ENCODE assay signal across 9 cellular contexts in genomic region chr11:116787436-116787785, GRCh38. TPM values are rescaled to one million over a fixed set of nuclear protein-coding genes. Genes with fewer than 3 reads are reported as not detected.
DNase-seq lines count a peak whose midpoint lies in the region; ATAC-seq and TF ChIP-seq lines count a peak whose summit lies in the region.
"Had no signal": no experiment of that assay in that cellular context is flagged by ENCODE, and none has a peak within 500 bp of the region (broad histone marks: within the 10 kb centered on the region; RNA-seq: fewer than 3 reads in every experiment).

No MANE protein-coding gene starts in this region.

- no peaks in the 10 kb centered on the region for H3K9me3 ChIP-seq in iPS-18a (ENCODE audit: control insufficient read depth, low read depth, low read length)
- no peaks in the 10 kb centered on the region for H3K9me3 ChIP-seq in stomach

- DNase-seq in activated naive CD4-positive, alpha-beta T cell (lab: John Stamatoyannopoulos, UW) = no peak
- DNase-seq in activated B cell treated with CpG ODN at 0.5 μM for 24 hours (no peak), stomach (no peak), cerebellar cortex (ENCODE audit: low spot score) (no peak), NCI-H2196 treated with DMSO at 0.1 percent for 48 hours (lab: John Stamatoyannopoulos, UW; ENCODE audit: unreplicated experiment) (no peak)
- no peak for DNase-seq in NK-92 treated with Interleukin-12 subunit alpha and Interleukin-12 subunit beta, amount 100 ng/mL, for 24 hours (lab: John Stamatoyannopoulos, UW)

- peak; percentile 31 for ATAC-seq in activated B cell treated with CpG ODN at 0.5 μM for 24 hours (ENCODE audit: low read depth)

- H3K4me3 ChIP-seq in iPS-18a (ENCODE audit: low read length) (peak overlapping the region; percentile 76), stomach (peak overlapping the region; percentile 78 to 99 (median 94))

- no peaks in the 10 kb centered on the region for H3K4me1 ChIP-seq in iPS-18a (ENCODE audit: control insufficient read depth, low read depth, low read length)
- peaks cover 11 to 40% (median 36%) of the 10 kb centered on the region in 4 donors for H3K4me1 ChIP-seq in stomach

- peaks cover 58% of the 10 kb centered on the region for H3K4me1 Mint-ChIP-seq in activated naive CD4-positive, alpha-beta T cell treated with anti-CD3 and anti-CD28 coated beads, Interleukin-2, amount 50 U/mL, for 24 hours
- peaks cover 33% of the 10 kb centered on the region for H3K4me1 Mint-ChIP-seq in activated B cell treated with CpG ODN at 0.5 μM for 24 hours

- no peak for TF ChIP-seq EP300 in stomach (IDR thresholded peaks at IDR 0.05)

- WGBS in stomach, 5 donors = 0 to 2% (median 1%) methylated on average over 12 to 15 of the region's 15 CpGs

- H3K27me3 Mint-ChIP-seq in activated naive CD4-positive, alpha-beta T cell treated with anti-CD3 and anti-CD28 coated beads, Interleukin-2, amount 50 U/mL, for 24 hours = no peaks in the 10 kb centered on the region
- peaks cover 4% of the 10 kb centered on the region for H3K27me3 Mint-ChIP-seq in activated B cell treated with CpG ODN at 0.5 μM for 24 hours

- peaks cover 25% of the 10 kb centered on the region for H3K36me3 Mint-ChIP-seq in activated naive CD4-positive, alpha-beta T cell treated with anti-CD3 and anti-CD28 coated beads, Interleukin-2, amount 50 U/mL, for 24 hours
- peaks cover 55% of the 10 kb centered on the region for H3K36me3 Mint-ChIP-seq in activated B cell treated with CpG ODN at 0.5 μM for 24 hours (ENCODE audit: low read depth)

- H3K36me3 ChIP-seq in iPS-18a (ENCODE audit: control insufficient read depth, low read depth, low read length) = peaks cover 44% of the 10 kb centered on the region
- H3K36me3 ChIP-seq in stomach = peaks cover 35 to 45% (median 42%) of the 10 kb centered on the region in 4 donors

- peak overlapping the region; percentile 99 for H3K4me3 Mint-ChIP-seq in activated naive CD4-positive, alpha-beta T cell treated with anti-CD3 and anti-CD28 coated beads, Interleukin-2, amount 50 U/mL, for 24 hours
- H3K4me3 Mint-ChIP-seq in activated B cell treated with CpG ODN at 0.5 μM for 24 hours = peak overlapping the region; percentile 98

- peak overlapping the region; percentile 60 for H3K9ac ChIP-seq in iPS-18a (ENCODE audit: low read length)

- H3K27me3 ChIP-seq in iPS-18a (ENCODE audit: control insufficient read depth, insufficient read depth, low read length) (peaks cover 6% of the 10 kb centered on the region), stomach (no peaks in the 10 kb centered on the region)

- no peaks in the 10 kb centered on the region for H3K9me3 Mint-ChIP-seq in activated naive CD4-positive, alpha-beta T cell treated with anti-CD3 and anti-CD28 coated beads, Interleukin-2, amount 50 U/mL, for 24 hours
- no peaks in the 10 kb centered on the region for H3K9me3 Mint-ChIP-seq in activated B cell treated with CpG ODN at 0.5 μM for 24 hours

- TF ChIP-seq POLR2A in stomach (IDR thresholded peaks at IDR 0.05) = no peak

- CTCF ChIA-PET in activated B cell treated with CpG ODN at 0.5 μM for 24 hours (lab: Charles Lee) = interaction anchor here (0.7 to 1.2 kb wide), 4 partner anchors 14 to 318 kb away, joined by 3 to 7 read pairs (median 4); partner anchors contain the start of gene BUD13

- no peak overlapping the region for H3K27ac ChIP-seq in iPS-18a (ENCODE audit: low read length)
- H3K27ac ChIP-seq in stomach = peak overlapping the region; percentile 75 to 96 (median 91)

- peak overlapping the region; percentile 91 for H3K27ac Mint-ChIP-seq in activated naive CD4-positive, alpha-beta T cell treated with anti-CD3 and anti-CD28 coated beads, Interleukin-2, amount 50 U/mL, for 24 hours
- H3K27ac Mint-ChIP-seq in activated B cell treated with CpG ODN at 0.5 μM for 24 hours = peak overlapping the region; percentile 54

- intact Hi-C loops in activated B cell treated with CpG ODN at 0.5 μM for 24 hours (cut with micrococcal nuclease) (loop anchor here (5.0 kb wide), 2 partner anchors 65 to 310 kb away; partner anchors contain the start of gene SIK3), stomach (cut with DNase I; ENCODE audit: low total_unique reads) (loop anchor here (5.0 kb wide), 1 partner anchor 50 kb away; the partner anchor contains the start of gene APOA1)

- TF ChIP-seq CTCF in activated B cell treated with CpG ODN at 0.5 μM for 24 hours (IDR thresholded peaks at IDR 0.05) = no peak
- no peak for TF ChIP-seq CTCF in stomach (IDR thresholded peaks at IDR 0.05)

- POLR2A ChIA-PET in activated B cell treated with CpG ODN at 0.5 μM for 24 hours (lab: Charles Lee) = interaction anchor here (0.6 to 3.1 kb wide), 9 partner anchors 9 to 392 kb away, joined by 3 to 52 read pairs (median 6); partner anchors contain the start of genes BUD13, PAFAH1B2 and SIDT2

RNA-seq across cellular contexts. Expression of gene ZPR1, which starts 0.4 kb away (rescaled TPM):
- 69.0 and 78.7 TPM in 2 replicates for total RNA-seq in activated B cell treated with CpG ODN at 0.5 μM for 24 hours
- total RNA-seq in stomach = 10 to 100 TPM; 19.3 to 54.9 (median 25.7) TPM
- polyA plus RNA-seq in stomach = 10 to 100 TPM; 17.8 to 34.8 (median 19.4) TPM

RNA-seq across cellular contexts. Expression of gene APOA5, which starts 4.3 kb away (rescaled TPM):
- not detected in 2 replicates for total RNA-seq in activated B cell treated with CpG ODN at 0.5 μM for 24 hours
- not detected for total RNA-seq in stomach
- not detected for polyA plus RNA-seq in stomach
- total RNA-seq: glomerular endothelial cell had no signal

RNA-seq across cellular contexts. Expression of gene BUD13, which starts 14.6 kb away (rescaled TPM):
- 18.4 and 18.8 TPM in 2 replicates for total RNA-seq in activated B cell treated with CpG ODN at 0.5 μM for 24 hours
- 10 to 100 TPM in 4 of 5 donors, 1 to 10 TPM in 1; 4.1 to 18.2 (median 15.1) TPM for total RNA-seq in stomach
- 10 to 100 TPM; 14.6 to 21.7 (median 16.4) TPM for polyA plus RNA-seq in stomach

RNA-seq across cellular contexts. Expression of gene APOA4, which starts 35.7 kb away (rescaled TPM):
- not detected in 2 replicates for total RNA-seq in activated B cell treated with CpG ODN at 0.5 μM for 24 hours
- total RNA-seq in stomach = 100 to 1,000 TPM in 1 of 5 donors, not detected in 4; 278 TPM
- polyA plus RNA-seq in stomach = under 1 TPM; 0.08 to 0.46 (median 0.44) TPM
- total RNA-seq: glomerular endothelial cell had no signal

RNA-seq across cellular contexts. Expression of gene APOC3, which starts 42.3 kb away (rescaled TPM):
- total RNA-seq in activated B cell treated with CpG ODN at 0.5 μM for 24 hours (not detected in 2 replicates), stomach (10 to 100 TPM in 1 of 5 donors, not detected in 4; 18.9 TPM)
- not detected for polyA plus RNA-seq in stomach
- total RNA-seq: glomerular endothelial cell had no signal
